In the genomic region with DNA sequence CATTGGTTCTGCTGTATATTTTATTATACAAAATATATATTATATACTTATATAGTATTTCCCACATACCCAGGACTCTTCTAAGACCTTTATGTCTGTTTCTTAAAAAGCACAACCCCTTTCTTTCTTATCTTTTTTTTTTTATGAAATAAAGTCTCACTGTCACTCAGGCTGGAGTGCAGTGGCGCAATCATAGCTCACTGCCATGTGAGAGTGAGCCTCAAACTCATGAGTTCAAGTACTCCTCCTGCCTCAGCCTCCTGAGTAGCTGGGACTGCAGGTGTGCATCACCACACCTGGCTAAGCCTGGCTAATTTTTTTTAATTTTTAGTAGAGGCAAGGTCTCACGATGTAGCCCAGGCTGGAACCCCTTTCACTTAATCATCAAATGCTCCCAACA, we compare ENCODE assay signal across 21 cellular contexts.
"Had no signal": no experiment of that assay in that cellular context is flagged by ENCODE, and none has a peak within 500 bp of the region (broad histone marks: within the 10 kb centered on the region; RNA-seq: fewer than 3 reads in every experiment).

No MANE protein-coding gene starts in this region.

- DNase-seq: activated CD4-positive, alpha-beta memory T cell treated with anti-CD3 and anti-CD28 coated beads, Interleukin-2, amount 10 ng/mL, durations not matched to agents 7 days and 5 days; activated CD4-positive, alpha-beta T cell treated with anti-CD3 and anti-CD28 coated beads for 1 hour; activated CD4-positive, alpha-beta T cell treated with anti-CD3 and anti-CD28 coated beads, Interleukin-2, amount 10 ng/mL, durations not matched to agents 7 days and 5 days; activated naive CD8-positive, alpha-beta T cell treated with anti-CD3 and anti-CD28 coated beads, Interleukin-2, amount 50 U/mL, for 24 hours; activated T-cell treated with anti-CD3 and anti-CD28 coated beads, Interleukin-2, amount 50 U/mL, for 48 hours; endodermal cell; kidney glomerular epithelial cell; mesenchymal stem cell; natural killer cell; occipital lobe; posterior cingulate gyrus; stimulated activated CD4-positive, alpha-beta T cell treated with anti-CD3 and anti-CD28 coated beads, Interleukin-4, amount 100 ng/mL, for 24 hours; T-helper 2 cell had no signal

- H3K9me3 ChIP-seq: lower lobe of right lung, thyroid gland, upper lobe of right lung had no signal

- ATAC-seq: natural killer cell; stimulated activated effector memory CD8-positive, alpha-beta T cell treated with anti-CD3 and anti-CD28 coated beads, Interleukin-12 subunit alpha, Interleukin-12 subunit beta, amount 100 ng/mL, for 72 hours; WTC11 had no signal

- H3K4me3 ChIP-seq: cardiac muscle cell, lower lobe of right lung, neural progenitor cell, skin epidermis, thyroid gland, upper lobe of right lung had no signal

- H3K27me3 ChIP-seq: cardiac muscle cell, neural progenitor cell, thyroid gland, upper lobe of right lung had no signal

- H3K27ac ChIP-seq: neural progenitor cell, upper lobe of right lung had no signal

- H3K36me3 ChIP-seq: cardiac muscle cell, lower lobe of right lung, neural progenitor cell, thyroid gland, upper lobe of right lung had no signal

- H3K4me2 ChIP-seq: neural progenitor cell had no signal

- H3K9ac ChIP-seq: neural progenitor cell had no signal
